ENCODE assay signal across 8 cellular contexts in genomic region chr19:10009714-10010224, GRCh38. TPM values are rescaled to one million over a fixed set of nuclear protein-coding genes. Genes with fewer than 3 reads are reported as not detected.
DNase-seq lines count a peak whose midpoint lies in the region; ATAC-seq and TF ChIP-seq lines count a peak whose summit lies in the region.

No MANE protein-coding gene starts in this region.

- H3K9ac ChIP-seq in ES-I3 (ENCODE audit: low read depth, low read length), result peak overlapping the region; percentile 18; the same call in 1 of the 2 replicates

- DNase-seq in activated T-helper 1 cell treated with anti-CD3 and anti-CD28 coated beads, Interleukin-12 subunit alpha, Interleukin-12 subunit beta, Interleukin-2, Interleukin-4 antibody, amounts not matched to agents 30 ng/mL and 10 ng/mL and 1 ng/mL, durations not matched to agents 14 hours and 24 hours and 36 hours (ENCODE audit: low spot score), result no peak
- DNase-seq in hepatic stellate cell (ENCODE audit: low spot score), result peak; percentile 47
- no peak for DNase-seq in gastrocnemius medialis
- no peak for DNase-seq in 8988T
- no peak for DNase-seq in UCSD-AML1 (lab: John Stamatoyannopoulos, UW; ENCODE audit: unreplicated experiment)
- no peak for DNase-seq in mesenteric fat pad (ENCODE audit: low spot score)
- DNase-seq in A172 (ENCODE audit: low spot score), result no peak

- H3K36me3 Mint-ChIP-seq in activated T-helper 1 cell treated with anti-CD3 and anti-CD28 coated beads, Interleukin-12 subunit alpha, Interleukin-12 subunit beta, Interleukin-2, Interleukin-4 antibody, amounts not matched to agents 30 ng/mL and 10 ng/mL and 1 ng/mL, durations not matched to agents 14 hours and 24 hours and 36 hours (ENCODE audit: low read depth), result no peaks in the 10 kb centered on the region

- peaks cover 25% of the 10 kb centered on the region for H3K4me1 Mint-ChIP-seq in activated T-helper 1 cell treated with anti-CD3 and anti-CD28 coated beads, Interleukin-12 subunit alpha, Interleukin-12 subunit beta, Interleukin-2, Interleukin-4 antibody, amounts not matched to agents 30 ng/mL and 10 ng/mL and 1 ng/mL, durations not matched to agents 14 hours and 24 hours and 36 hours (ENCODE audit: low read depth)

- H3K36me3 ChIP-seq in ES-I3 (ENCODE audit: insufficient read depth, low read length) (no peaks in the 10 kb centered on the region), gastrocnemius medialis (no peaks in the 10 kb centered on the region)

- peak overlapping the region; percentile 1 for H3K27ac Mint-ChIP-seq in activated T-helper 1 cell treated with anti-CD3 and anti-CD28 coated beads, Interleukin-12 subunit alpha, Interleukin-12 subunit beta, Interleukin-2, Interleukin-4 antibody, amounts not matched to agents 30 ng/mL and 10 ng/mL and 1 ng/mL, durations not matched to agents 14 hours and 24 hours and 36 hours

- TF ChIP-seq POLR2A in gastrocnemius medialis (IDR thresholded peaks at IDR 0.05), result no peak

- intact Hi-C loops in activated T-helper 1 cell treated with anti-CD3 and anti-CD28 coated beads, Interleukin-12 subunit alpha, Interleukin-12 subunit beta, Interleukin-2, Interleukin-4 antibody, amounts not matched to agents 30 ng/mL and 10 ng/mL and 1 ng/mL, durations not matched to agents 14 hours and 24 hours and 36 hours (cut with micrococcal nuclease), result no loop called here
- intact Hi-C loops in gastrocnemius medialis (cut with DNase I; ENCODE audit: low total_unique reads), result loop anchor here (5.0 kb wide), 1 partner anchor 62 kb away; no protein-coding TSS in a partner anchor

- no peak overlapping the region for H3K4me3 Mint-ChIP-seq in activated T-helper 1 cell treated with anti-CD3 and anti-CD28 coated beads, Interleukin-12 subunit alpha, Interleukin-12 subunit beta, Interleukin-2, Interleukin-4 antibody, amounts not matched to agents 30 ng/mL and 10 ng/mL and 1 ng/mL, durations not matched to agents 14 hours and 24 hours and 36 hours

- TF ChIP-seq CTCF in gastrocnemius medialis (IDR thresholded peaks at IDR 0.05 in 4 of 5, conservative IDR thresholded peaks at IDR 0.05 in 1 of 5), result no peak

- peak overlapping the region; percentile 32 to 54 (median 48) for H3K4me3 ChIP-seq in gastrocnemius medialis

- H3K27me3 Mint-ChIP-seq in activated T-helper 1 cell treated with anti-CD3 and anti-CD28 coated beads, Interleukin-12 subunit alpha, Interleukin-12 subunit beta, Interleukin-2, Interleukin-4 antibody, amounts not matched to agents 30 ng/mL and 10 ng/mL and 1 ng/mL, durations not matched to agents 14 hours and 24 hours and 36 hours (ENCODE audit: insufficient read depth), result peaks cover 44% of the 10 kb centered on the region

- H3K9me3 ChIP-seq in ES-I3 (ENCODE audit: control insufficient read depth, insufficient read depth, low read length), result no peaks in the 10 kb centered on the region
- H3K9me3 ChIP-seq in gastrocnemius medialis, result no peaks in the 10 kb centered on the region

- peak overlapping the region; percentile 40 to 68 (median 51) for H3K27ac ChIP-seq in gastrocnemius medialis

- peaks cover 12% of the 10 kb centered on the region for H3K4me1 ChIP-seq in ES-I3 (ENCODE audit: insufficient read depth, low read length)
- H3K4me1 ChIP-seq in gastrocnemius medialis, result no peaks in the 10 kb centered on the region

- H3K9me3 Mint-ChIP-seq in activated T-helper 1 cell treated with anti-CD3 and anti-CD28 coated beads, Interleukin-12 subunit alpha, Interleukin-12 subunit beta, Interleukin-2, Interleukin-4 antibody, amounts not matched to agents 30 ng/mL and 10 ng/mL and 1 ng/mL, durations not matched to agents 14 hours and 24 hours and 36 hours, result no peaks in the 10 kb centered on the region

- in situ Hi-C loops in gastrocnemius medialis (cut with MboI; ENCODE audit: low sequenced_read_pairs in 4 of 4), result loop anchor here in 1 of 4 donors (10.0 kb wide), 1 partner anchor 65 kb away; no protein-coding TSS in a partner anchor

- peaks cover 8 to 33% (median 32%) of the 10 kb centered on the region in 3 donors for H3K27me3 ChIP-seq in gastrocnemius medialis

- ATAC-seq in gastrocnemius medialis, result no peak

RNA-seq across cellular contexts. Expression of gene COL5A3, which starts 0.5 kb away (rescaled TPM):
- total RNA-seq in activated T-helper 1 cell treated with anti-CD3 and anti-CD28 coated beads, Interleukin-12 subunit alpha, Interleukin-12 subunit beta, Interleukin-2, Interleukin-4 antibody, amounts not matched to agents 30 ng/mL and 10 ng/mL and 1 ng/mL, durations not matched to agents 14 hours and 24 hours and 36 hours, result 0.67 and 0.76 TPM in 2 replicates
- total RNA-seq in gastrocnemius medialis, result 1 to 10 TPM; 5.7 to 9.8 (median 6.6) TPM
- 30.2 TPM for total RNA-seq in mesenteric fat pad
- total RNA-seq in A172 (2014; rRNA removed; shearing (Covaris generic)), result 0.02 and 0.22 TPM in 2 replicates

RNA-seq across cellular contexts. Expression of gene RDH8, which starts 3.5 kb away (rescaled TPM):
- total RNA-seq in activated T-helper 1 cell treated with anti-CD3 and anti-CD28 coated beads, Interleukin-12 subunit alpha, Interleukin-12 subunit beta, Interleukin-2, Interleukin-4 antibody, amounts not matched to agents 30 ng/mL and 10 ng/mL and 1 ng/mL, durations not matched to agents 14 hours and 24 hours and 36 hours, result not detected in 2 replicates
- not detected for total RNA-seq in gastrocnemius medialis
- not detected for total RNA-seq in mesenteric fat pad
- not detected in 2 replicates for total RNA-seq in A172 (2014; rRNA removed; shearing (Covaris generic))
